ENCODE assay signal across 1 cellular context in genomic region chr17:55284944-55285339, GRCh38.
TF ChIP-seq lines count a peak whose summit lies in the region.

No MANE protein-coding gene starts in this region.

TF ChIP-seq in HepG2, 621 proteins besides CTCF, POLR2A, EP300 and RAD21 (continued from another document):
- TF ChIP-seq GTF3A (CRISPR knock-in tag; conservative IDR thresholded peaks at IDR 0.05), result peak; percentile 35; the same call in 1 of the 2 replicates
- TF ChIP-seq ZNF549 (CRISPR knock-in tag; IDR thresholded peaks at IDR 0.05), result no peak
- no peak for TF ChIP-seq PAX8 (CRISPR knock-in tag; IDR thresholded peaks at IDR 0.05; ENCODE audit: borderline replicate concordance)
- peak; percentile 42; the same call in 1 of the 2 replicates for TF ChIP-seq ZNF777 (CRISPR knock-in tag; IDR thresholded peaks at IDR 0.05)
- no peak for TF ChIP-seq GLMP (CRISPR knock-in tag; IDR thresholded peaks at IDR 0.05; ENCODE audit: borderline replicate concordance)
- TF ChIP-seq TBL1XR1 (IDR thresholded peaks at IDR 0.05; ENCODE audit: borderline replicate concordance, low read length, partially characterized antibody), result no peak
- TF ChIP-seq ZNF275 (CRISPR knock-in tag; IDR thresholded peaks at IDR 0.05; ENCODE audit: borderline replicate concordance), result no peak
- TF ChIP-seq PRDM15 (CRISPR knock-in tag; IDR thresholded peaks at IDR 0.05), result no peak; the same call in 1 of the 2 replicates
- TF ChIP-seq ZNF747 (CRISPR knock-in tag; IDR thresholded peaks at IDR 0.05; ENCODE audit: borderline replicate concordance), result no peak
TF ChIP-seq in HepG2: peak in this region for 68.
